17 cellular contexts compared by ENCODE assay signal in genomic region chr1:64171226-64171625, GRCh38. TPM values are rescaled to one million over a fixed set of nuclear protein-coding genes. Genes with fewer than 3 reads are reported as not detected.
DNase-seq lines count a peak whose midpoint lies in the region; ATAC-seq and TF ChIP-seq lines count a peak whose summit lies in the region.
"Not testable (repeated sequence)": the region's sequence is repeated elsewhere in the genome, so short reads cannot be mapped to it uniquely, and the experiment has no call there.
"Had no signal": no experiment of that assay in that cellular context is flagged by ENCODE, and none has a peak within 500 bp of the region (broad histone marks: within the 10 kb centered on the region; RNA-seq: fewer than 3 reads in every experiment).

No MANE protein-coding gene starts in this region.

- H3K27ac Mint-ChIP-seq in Caco-2 (ENCODE audit: unreplicated experiment), result peak overlapping the region; percentile 56
- not testable (repeated sequence) for H3K27ac Mint-ChIP-seq in activated T-helper 17 cell treated with anti-CD3 and anti-CD28 coated beads, Interleukin-2, amount 50 U/mL, for 72 hours

- H3K27ac ChIP-seq in GM23248, result 0 out of 2 replicates have a peak overlapping the region, but pooled peaks have one; percentile 54
- not testable (repeated sequence) for H3K27ac ChIP-seq in Panc1 (ENCODE audit: low read length)
- peak overlapping the region; percentile 88 for H3K27ac ChIP-seq in mesodermal cell (ENCODE audit: low read depth, low read length, severe bottlenecking)
- H3K27ac ChIP-seq in upper lobe of right lung, result peak overlapping the region; percentile 27

- peak overlapping the region; percentile 30 for H3K4me3 Mint-ChIP-seq in Caco-2 (ENCODE audit: unreplicated experiment)
- H3K4me3 Mint-ChIP-seq in activated T-helper 17 cell treated with anti-CD3 and anti-CD28 coated beads, Interleukin-2, amount 50 U/mL, for 72 hours, result not testable (repeated sequence)

- not testable (repeated sequence) for H3K9me2 ChIP-seq in GM23248 (ENCODE audit: insufficient read depth)

- not testable (repeated sequence) for H2AFZ ChIP-seq in GM23248

- not testable (repeated sequence) for BruUV-seq in Caco-2 (replicated peaks; lab: Mats Ljungman, UMichigan); Panc1 (replicated peaks; lab: Mats Ljungman, UMichigan)

- peak; percentile 33; the same call in 1 of the 2 replicates for ATAC-seq in Panc1
- ATAC-seq in activated T-helper 17 cell treated with anti-CD3 and anti-CD28 coated beads, Interleukin-2, amount 50 U/mL, for 72 hours (replicated peaks), result peak; percentile 9
- ATAC-seq in upper lobe of right lung, result not testable (repeated sequence)

- not testable (repeated sequence) for DNase-seq in Caco-2; GM23248; Panc1 (ENCODE audit: low read depth, low spot score); upper lobe of right lung
- DNase-seq in HT1080 (ENCODE audit: low read depth) (peak; percentile 17), choroid plexus epithelial cell (ENCODE audit: low read depth) (peak; percentile 44)

- in situ Hi-C loops in GM23248 (cut with MboI); Panc1 (cut with HindIII; ENCODE audit: low pct_unique_long_range_greater_than_20kb, low sequenced_read_pairs): not testable (repeated sequence)

- peaks cover 14% of the 10 kb centered on the region; the same call in 1 of the 2 replicates for H3K4me1 ChIP-seq in Caco-2
- H3K4me1 ChIP-seq in GM23248 (ENCODE audit: insufficient read depth), result peaks cover 30% of the 10 kb centered on the region
- H3K4me1 ChIP-seq in Panc1 (ENCODE audit: control insufficient read depth, insufficient read depth, low read length), result peaks cover 12% of the 10 kb centered on the region
- H3K4me1 ChIP-seq in mesodermal cell (ENCODE audit: control insufficient read depth, insufficient read depth, low read length, poor library complexity, severe bottlenecking), result peaks cover 32% of the 10 kb centered on the region
- peaks cover 20% of the 10 kb centered on the region for H3K4me1 ChIP-seq in upper lobe of right lung

- 77 to 86% methylated on average over 3 of the region's 3 CpGs for WGBS in GM23248 (ENCODE audit: low coverage in 1 of 2, low lambda C conversion rate in 2 of 2, missing lambda C conversion rate in 2 of 2), 2 experiments
- 67% methylated on average over 3 of the region's 3 CpGs; no CpG with 5 or more reads in 1 of the 2 experiments for WGBS in mesodermal cell (ENCODE audit: insufficient coverage in 2 of 2), 2 experiments

- H3K4me3 ChIP-seq in Caco-2 (ENCODE audit: low read depth, low read length); GM23248; Panc1 (ENCODE audit: low read depth in 2 of 2, low read length in 2 of 2); choroid plexus epithelial cell (ENCODE audit: low read depth, low read length); mesodermal cell (ENCODE audit: extremely low read depth, insufficient read depth, low read length, poor library complexity, severe bottlenecking); upper lobe of right lung: not testable (repeated sequence)

- not testable (repeated sequence) for TF ChIP-seq CTCF in Caco-2 (IDR thresholded peaks at IDR 0.05; ENCODE audit: insufficient read depth in 1 of 2, low read depth in 1 of 2, low read length in 1 of 2, severe bottlenecking in 1 of 2, unreplicated experiment in 1 of 2); Panc1 (IDR thresholded peaks at IDR 0.05); choroid plexus epithelial cell (conservative IDR thresholded peaks at IDR 0.05; ENCODE audit: low read depth, low read length); upper lobe of right lung (IDR thresholded peaks at IDR 0.05)

- peak overlapping the region; percentile 61 for H3K4me2 ChIP-seq in GM23248 (ENCODE audit: unreplicated experiment)

- H3K36me3 ChIP-seq in Caco-2 (ENCODE audit: control insufficient read depth, insufficient read depth, low read length); GM23248 (ENCODE audit: low read depth); Panc1 (ENCODE audit: control insufficient read depth, insufficient read depth, low read length); upper lobe of right lung: not testable (repeated sequence)
- H3K36me3 ChIP-seq in mesodermal cell (ENCODE audit: control insufficient read depth, insufficient read depth, low read length), result peaks cover 40% of the 10 kb centered on the region

- POLR2A ChIA-PET in Caco-2 (lab: Charles Lee); Panc1 (lab: Charles Lee): not testable (repeated sequence)

- CTCF ChIA-PET in Caco-2 (lab: Charles Lee); Panc1 (lab: Charles Lee): not testable (repeated sequence)

- H4K20me1 ChIP-seq in GM23248 (ENCODE audit: insufficient read depth), result not testable (repeated sequence)

- peaks cover 43% of the 10 kb centered on the region for H3K36me3 Mint-ChIP-seq in Caco-2 (ENCODE audit: insufficient read depth, unreplicated experiment)
- not testable (repeated sequence) for H3K36me3 Mint-ChIP-seq in activated T-helper 17 cell treated with anti-CD3 and anti-CD28 coated beads, Interleukin-2, amount 50 U/mL, for 72 hours (ENCODE audit: low read depth)

- not testable (repeated sequence) for H3K9ac ChIP-seq in GM23248

- peaks cover 12% of the 10 kb centered on the region for H3K4me1 Mint-ChIP-seq in Caco-2 (ENCODE audit: low read depth, unreplicated experiment)
- not testable (repeated sequence) for H3K4me1 Mint-ChIP-seq in activated T-helper 17 cell treated with anti-CD3 and anti-CD28 coated beads, Interleukin-2, amount 50 U/mL, for 72 hours

- not testable (repeated sequence) for H3K27me3 Mint-ChIP-seq in Caco-2 (ENCODE audit: insufficient read depth, unreplicated experiment)
- peaks cover 22% of the 10 kb centered on the region for H3K27me3 Mint-ChIP-seq in activated T-helper 17 cell treated with anti-CD3 and anti-CD28 coated beads, Interleukin-2, amount 50 U/mL, for 72 hours

- not testable (repeated sequence) for H3K79me2 ChIP-seq in GM23248 (ENCODE audit: insufficient read depth)

- not testable (repeated sequence) for H3K27me3 ChIP-seq in Caco-2 (replicated peaks; ENCODE audit: control insufficient read depth, insufficient read depth, low read length); GM23248 (replicated peaks; ENCODE audit: insufficient read depth); Panc1 (ENCODE audit: control insufficient read depth, insufficient read depth, low read length); upper lobe of right lung

- not testable (repeated sequence) for H3K9me3 ChIP-seq in Caco-2; GM23248 (ENCODE audit: low read depth); Panc1 (ENCODE audit: control insufficient read depth, insufficient read depth, low read depth, low read length); upper lobe of right lung
- H3K9me3 ChIP-seq in mesodermal cell (ENCODE audit: control insufficient read depth, low read length), result peaks cover 20% of the 10 kb centered on the region

- H3K9me3 Mint-ChIP-seq in Caco-2 (ENCODE audit: unreplicated experiment); activated T-helper 17 cell treated with anti-CD3 and anti-CD28 coated beads, Interleukin-2, amount 50 U/mL, for 72 hours: not testable (repeated sequence)

- peaks cover 34% of the 10 kb centered on the region for H3F3A ChIP-seq in GM23248 (ENCODE audit: insufficient read depth)

- intact Hi-C loops in Caco-2 (cut with micrococcal nuclease; ENCODE audit: unreplicated experiment), result loop anchor here (10.0 kb wide), 1 partner anchor 1524 kb away; no protein-coding TSS in a partner anchor
- intact Hi-C loops in Panc1 (cut with micrococcal nuclease; ENCODE audit: unreplicated experiment); upper lobe of right lung (cut with DNase I): not testable (repeated sequence)

RNA-seq across cellular contexts. Expression of gene UBE2U, which starts 32.2 kb away (rescaled TPM):
- total RNA-seq in Caco-2 (2022), result not detected in 2 replicates
- not detected in 2 replicates for total RNA-seq in GM23248 (2014; rRNA removed; shearing (Covaris generic))
- polyA plus RNA-seq in GM23248 (2016; fragmentation: Nextera tagmentation; extraction: Ambion mirVana), result not detected in 2 replicates
- not detected in 2 replicates for total RNA-seq in HT1080 (2014; rRNA removed; shearing (Covaris generic))
- not detected in 2 replicates for polyA plus RNA-seq in HT1080 (2015; cell fraction: cytosol; rRNA removed)
- not detected in 2 replicates for polyA plus RNA-seq in HT1080 (2015; cell fraction: nucleus; rRNA removed)
- total RNA-seq in Panc1 (2021; ENCODE audit: unreplicated experiment), result not detected
- not detected for polyA plus RNA-seq in Panc1 (2012; ENCODE audit: insufficient read length)
- total RNA-seq in activated T-helper 17 cell treated with anti-CD3 and anti-CD28 coated beads, Interleukin-2, amount 50 U/mL, for 72 hours, result not detected
- not detected for polyA plus RNA-seq in mesodermal cell (2013, experiment 1 of 2)
- polyA plus RNA-seq in mesodermal cell (2013, experiment 2 of 2), result not detected
- total RNA-seq in upper lobe of right lung, result not detected
- total RNA-seq: activated CD4-positive, alpha-beta T cell treated with anti-CD3 and anti-CD28 coated beads for 36 hours; activated CD8-positive, alpha-beta T cell treated with anti-CD3 and anti-CD28 coated beads, Interleukin-2, amount 10 ng/mL, durations not matched to agents 7 days and 5 days; body of pancreas; cerebellum; endothelial cell of umbilical vein; lower leg skin; mucosa of gallbladder; T-helper 17 cell; tibial nerve had no signal
- polyA plus RNA-seq: endothelial cell of umbilical vein had no signal
